3 cellular contexts compared by ENCODE assay signal in the genomic region with DNA sequence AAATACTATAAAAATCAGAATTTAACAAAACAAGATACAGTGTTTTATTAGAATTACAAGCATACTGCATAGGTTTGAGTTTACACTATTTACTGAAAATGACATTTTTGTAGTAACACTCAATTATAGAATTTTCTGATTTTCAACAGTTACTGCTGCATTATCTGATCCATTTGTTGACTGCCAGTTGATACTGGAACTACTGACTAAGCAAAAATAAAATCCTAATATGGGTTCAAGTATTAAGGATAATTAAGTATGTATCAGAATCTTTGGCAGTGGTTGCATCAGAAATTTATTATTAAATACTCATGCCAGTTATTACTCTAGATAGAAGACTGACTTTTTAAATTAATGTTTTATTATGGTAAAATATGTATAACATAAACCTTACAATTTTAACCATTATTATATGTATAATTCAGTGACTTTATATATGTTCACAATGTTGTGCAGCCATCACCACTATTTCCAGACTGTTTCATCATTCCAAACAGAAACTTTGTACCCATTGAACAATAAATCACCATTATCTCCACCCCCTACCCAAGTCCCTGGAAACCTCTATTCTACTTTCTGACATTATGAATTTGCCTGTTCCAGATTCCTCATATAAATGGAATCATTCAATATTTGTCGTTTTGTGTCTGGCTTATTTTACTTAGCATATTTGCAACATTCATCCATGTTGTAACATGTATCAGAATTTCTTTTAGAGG.
TF ChIP-seq lines count a peak whose summit lies in the region.

No MANE protein-coding gene starts in this region.

TF ChIP-seq in IMR-90, 13 proteins besides CTCF, POLR2A, EP300 and RAD21:
- TF ChIP-seq FOS (IDR thresholded peaks at IDR 0.05; ENCODE audit: low read depth, low read length) (no peak), RCOR1 (IDR thresholded peaks at IDR 0.05; ENCODE audit: insufficient replicate concordance, low read length) (no peak), MAFK (IDR thresholded peaks at IDR 0.05; ENCODE audit: low read depth, low read length) (0 out of 2 replicates have a peak, but pooled peaks have one; percentile 29)

TF ChIP-seq in K562, 482 proteins besides CTCF, POLR2A, EP300 and RAD21 (continues in another document):
- no peak for TF ChIP-seq SMAD2 (IDR thresholded peaks at IDR 0.05; ENCODE audit: low read depth, low read length)
- no peak for TF ChIP-seq ZNF436 (CRISPR knock-in tag; IDR thresholded peaks at IDR 0.05)
- TF ChIP-seq, protein P1, sequence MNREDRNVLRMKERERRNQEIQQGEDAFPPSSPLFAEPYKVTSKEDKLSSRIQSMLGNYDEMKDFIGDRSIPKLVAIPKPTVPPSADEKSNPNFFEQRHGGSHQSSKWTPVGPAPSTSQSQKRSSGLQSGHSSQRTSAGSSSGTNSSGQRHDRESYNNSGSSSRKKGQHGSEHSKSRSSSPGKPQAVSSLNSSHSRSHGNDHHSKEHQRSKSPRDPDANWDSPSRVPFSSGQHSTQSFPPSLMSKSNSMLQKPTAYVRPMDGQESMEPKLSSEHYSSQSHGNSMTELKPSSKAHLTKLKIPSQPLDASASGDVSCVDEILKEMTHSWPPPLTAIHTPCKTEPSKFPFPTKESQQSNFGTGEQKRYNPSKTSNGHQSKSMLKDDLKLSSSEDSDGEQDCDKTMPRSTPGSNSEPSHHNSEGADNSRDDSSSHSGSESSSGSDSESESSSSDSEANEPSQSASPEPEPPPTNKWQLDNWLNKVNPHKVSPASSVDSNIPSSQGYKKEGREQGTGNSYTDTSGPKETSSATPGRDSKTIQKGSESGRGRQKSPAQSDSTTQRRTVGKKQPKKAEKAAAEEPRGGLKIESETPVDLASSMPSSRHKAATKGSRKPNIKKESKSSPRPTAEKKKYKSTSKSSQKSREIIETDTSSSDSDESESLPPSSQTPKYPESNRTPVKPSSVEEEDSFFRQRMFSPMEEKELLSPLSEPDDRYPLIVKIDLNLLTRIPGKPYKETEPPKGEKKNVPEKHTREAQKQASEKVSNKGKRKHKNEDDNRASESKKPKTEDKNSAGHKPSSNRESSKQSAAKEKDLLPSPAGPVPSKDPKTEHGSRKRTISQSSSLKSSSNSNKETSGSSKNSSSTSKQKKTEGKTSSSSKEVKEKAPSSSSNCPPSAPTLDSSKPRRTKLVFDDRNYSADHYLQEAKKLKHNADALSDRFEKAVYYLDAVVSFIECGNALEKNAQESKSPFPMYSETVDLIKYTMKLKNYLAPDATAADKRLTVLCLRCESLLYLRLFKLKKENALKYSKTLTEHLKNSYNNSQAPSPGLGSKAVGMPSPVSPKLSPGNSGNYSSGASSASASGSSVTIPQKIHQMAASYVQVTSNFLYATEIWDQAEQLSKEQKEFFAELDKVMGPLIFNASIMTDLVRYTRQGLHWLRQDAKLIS (CRISPR knock-in tag; IDR thresholded peaks at IDR 0.05): no peak
- TF ChIP-seq NR1H2 (CRISPR knock-in tag; IDR thresholded peaks at IDR 0.05): no peak
- no peak for TF ChIP-seq CHD4 (IDR thresholded peaks at IDR 0.05; ENCODE audit: insufficient read depth, insufficient replicate concordance, low read depth, low read length, poor library complexity, severe bottlenecking)
- TF ChIP-seq ZNF253 (CRISPR knock-in tag; conservative IDR thresholded peaks at IDR 0.05): no peak
- no peak for TF ChIP-seq GATAD2A (IDR thresholded peaks at IDR 0.05)
- no peak for TF ChIP-seq ELF2 (CRISPR knock-in tag; IDR thresholded peaks at IDR 0.05)
- no peak for TF ChIP-seq ETV6 (IDR thresholded peaks at IDR 0.05; ENCODE audit: borderline replicate concordance in 1 of 2, low read depth in 2 of 2, low read length in 1 of 2)
- no peak for TF ChIP-seq ETV6 (CRISPR knock-in tag; IDR thresholded peaks at IDR 0.05; ENCODE audit: borderline replicate concordance)
- TF ChIP-seq NCOR1 (IDR thresholded peaks at IDR 0.05): no peak
- TF ChIP-seq CBFA2T2 (conservative IDR thresholded peaks at IDR 0.05): no peak
- TF ChIP-seq MXI1 (IDR thresholded peaks at IDR 0.05; ENCODE audit: low read depth, low read length): no peak
- 0 out of 2 replicates have a peak, but pooled peaks have one; percentile 19 for TF ChIP-seq ZNF766 (CRISPR knock-in tag; conservative IDR thresholded peaks at IDR 0.05)
- no peak for TF ChIP-seq SMAD1 (IDR thresholded peaks at IDR 0.05; ENCODE audit: low read depth, low read length, partially characterized antibody)
- TF ChIP-seq NCOA1 (IDR thresholded peaks at IDR 0.05; ENCODE audit: low read depth): no peak
- TF ChIP-seq ZNF644 (tag; IDR thresholded peaks at IDR 0.05; ENCODE audit: low read depth): no peak
- TF ChIP-seq TRIM24 (IDR thresholded peaks at IDR 0.05): peak in 1 of 2 experiments; percentile 42; a peak in 1 of 4 replicates

TF ChIP-seq in HepG2, 621 proteins besides CTCF, POLR2A, EP300 and RAD21 (continues in another document):
- TF ChIP-seq, protein P2, sequence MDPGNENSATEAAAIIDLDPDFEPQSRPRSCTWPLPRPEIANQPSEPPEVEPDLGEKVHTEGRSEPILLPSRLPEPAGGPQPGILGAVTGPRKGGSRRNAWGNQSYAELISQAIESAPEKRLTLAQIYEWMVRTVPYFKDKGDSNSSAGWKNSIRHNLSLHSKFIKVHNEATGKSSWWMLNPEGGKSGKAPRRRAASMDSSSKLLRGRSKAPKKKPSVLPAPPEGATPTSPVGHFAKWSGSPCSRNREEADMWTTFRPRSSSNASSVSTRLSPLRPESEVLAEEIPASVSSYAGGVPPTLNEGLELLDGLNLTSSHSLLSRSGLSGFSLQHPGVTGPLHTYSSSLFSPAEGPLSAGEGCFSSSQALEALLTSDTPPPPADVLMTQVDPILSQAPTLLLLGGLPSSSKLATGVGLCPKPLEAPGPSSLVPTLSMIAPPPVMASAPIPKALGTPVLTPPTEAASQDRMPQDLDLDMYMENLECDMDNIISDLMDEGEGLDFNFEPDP (CRISPR knock-in tag; conservative IDR thresholded peaks at IDR 0.05): no peak
- TF ChIP-seq BCL6 (CRISPR knock-in tag; IDR thresholded peaks at IDR 0.05): peak; percentile 39; the same call in 1 of the 2 replicates
- peak in 1 of 2 experiments; percentile 88; a peak in 2 of 4 replicates for TF ChIP-seq ATF4 (CRISPR knock-in tag; IDR thresholded peaks at IDR 0.05)
- no peak for TF ChIP-seq ETV5 (CRISPR knock-in tag; IDR thresholded peaks at IDR 0.05; ENCODE audit: borderline replicate concordance)
- TF ChIP-seq SNAI1 (CRISPR knock-in tag; IDR thresholded peaks at IDR 0.05; ENCODE audit: borderline replicate concordance): no peak
- no peak for TF ChIP-seq AHR (CRISPR knock-in tag; IDR thresholded peaks at IDR 0.05)
- 0 out of 2 replicates have a peak, but pooled peaks have one; percentile 31 for TF ChIP-seq HOXA5 (CRISPR knock-in tag; IDR thresholded peaks at IDR 0.05)
- TF ChIP-seq, protein P3, sequence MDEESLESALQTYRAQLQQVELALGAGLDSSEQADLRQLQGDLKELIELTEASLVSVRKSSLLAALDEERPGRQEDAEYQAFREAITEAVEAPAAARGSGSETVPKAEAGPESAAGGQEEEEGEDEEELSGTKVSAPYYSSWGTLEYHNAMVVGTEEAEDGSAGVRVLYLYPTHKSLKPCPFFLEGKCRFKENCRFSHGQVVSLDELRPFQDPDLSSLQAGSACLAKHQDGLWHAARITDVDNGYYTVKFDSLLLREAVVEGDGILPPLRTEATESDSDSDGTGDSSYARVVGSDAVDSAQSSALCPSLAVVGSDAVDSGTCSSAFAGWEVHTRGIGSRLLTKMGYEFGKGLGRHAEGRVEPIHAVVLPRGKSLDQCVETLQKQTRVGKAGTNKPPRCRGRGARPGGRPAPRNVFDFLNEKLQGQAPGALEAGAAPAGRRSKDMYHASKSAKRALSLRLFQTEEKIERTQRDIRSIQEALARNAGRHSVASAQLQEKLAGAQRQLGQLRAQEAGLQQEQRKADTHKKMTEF (CRISPR knock-in tag; IDR thresholded peaks at IDR 0.05): 0 out of 2 replicates have a peak, but pooled peaks have one; percentile 36
- TF ChIP-seq SNRNP70 (IDR thresholded peaks at IDR 0.05; ENCODE audit: low read depth, low read length): no peak
- TF ChIP-seq GATAD1 (CRISPR knock-in tag; IDR thresholded peaks at IDR 0.05): no peak
- no peak for TF ChIP-seq FOXP1 (IDR thresholded peaks at IDR 0.05)
- 0 out of 2 replicates have a peak, but pooled peaks have one; percentile 8 for TF ChIP-seq FOXP1 (CRISPR knock-in tag; IDR thresholded peaks at IDR 0.05)
- no peak for TF ChIP-seq GATA4 (IDR thresholded peaks at IDR 0.05; ENCODE audit: borderline replicate concordance, low read depth)
- peak; percentile 78; the same call in 1 of the 2 replicates for TF ChIP-seq SOX5 (CRISPR knock-in tag; IDR thresholded peaks at IDR 0.05; ENCODE audit: borderline replicate concordance)
- TF ChIP-seq AHDC1 (CRISPR knock-in tag; IDR thresholded peaks at IDR 0.05; ENCODE audit: borderline replicate concordance): peak; percentile 49; the same call in 1 of the 2 replicates
- TF ChIP-seq TP53 (CRISPR knock-in tag; conservative IDR thresholded peaks at IDR 0.05): no peak
- no peak for TF ChIP-seq ZHX2 (IDR thresholded peaks at IDR 0.05; ENCODE audit: low read depth)
- no peak for TF ChIP-seq ZHX2 (CRISPR knock-in tag; IDR thresholded peaks at IDR 0.05; ENCODE audit: borderline replicate concordance)
- TF ChIP-seq ZMYM4 (CRISPR knock-in tag; IDR thresholded peaks at IDR 0.05): peak; percentile 18; the same call in 1 of the 2 replicates
- no peak for TF ChIP-seq RXRA (CRISPR knock-in tag; IDR thresholded peaks at IDR 0.05)
- peak; percentile 47; the same call in 1 of the 2 replicates for TF ChIP-seq HNF4G (IDR thresholded peaks at IDR 0.05; ENCODE audit: borderline replicate concordance, low read depth, low read length)
- TF ChIP-seq HNF4G (CRISPR knock-in tag; IDR thresholded peaks at IDR 0.05; ENCODE audit: borderline replicate concordance, low read depth): no peak
